ENCODE assay signal across 29 cellular contexts in genomic region chr1:237890822-237891221, GRCh38. TPM values are rescaled to one million over a fixed set of nuclear protein-coding genes. Genes with fewer than 3 reads are reported as not detected.
DNase-seq lines count a peak whose midpoint lies in the region; ATAC-seq and TF ChIP-seq lines count a peak whose summit lies in the region.
"Had no signal": no experiment of that assay in that cellular context is flagged by ENCODE, and none has a peak within 500 bp of the region (broad histone marks: within the 10 kb centered on the region; RNA-seq: fewer than 3 reads in every experiment).

Gene ZP4, minus strand, starts transcription at chr1:237890922. Its CDS starts 287 bp downstream, at chr1:237890635.

- peaks cover 2% of the 10 kb centered on the region for H3K4me1 Mint-ChIP-seq in neural progenitor cell
- H3K4me1 Mint-ChIP-seq: CD14-positive monocyte; CD4-positive, alpha-beta memory T cell; CD4-positive, CD25-positive, alpha-beta regulatory T cell; CD8-positive, alpha-beta memory T cell had no signal

- H3K79me2 ChIP-seq in OCI-LY3 (ENCODE audit: low read length) (no peaks in the 10 kb centered on the region), neural progenitor cell (ENCODE audit: low read depth) (no peaks in the 10 kb centered on the region)

- H3F3A ChIP-seq in neural progenitor cell (ENCODE audit: low read depth), result peaks cover 4% of the 10 kb centered on the region

- H3K27me3 Mint-ChIP-seq in neural progenitor cell (ENCODE audit: insufficient read depth, low read depth), result peaks cover 2% of the 10 kb centered on the region
- H3K27me3 Mint-ChIP-seq: CD4-positive, alpha-beta memory T cell; CD4-positive, CD25-positive, alpha-beta regulatory T cell; CD8-positive, alpha-beta memory T cell had no signal

- H3K4me3 Mint-ChIP-seq in neural progenitor cell, result no peak within 1 kb of the TSS
- H3K4me3 Mint-ChIP-seq: CD14-positive monocyte; CD4-positive, alpha-beta memory T cell; CD4-positive, CD25-positive, alpha-beta regulatory T cell; CD8-positive, alpha-beta memory T cell had no signal

- H3K4me1 ChIP-seq in OCI-LY3 (ENCODE audit: low read length) (peaks cover 48% of the 10 kb centered on the region), RWPE2 (ENCODE audit: insufficient read depth, poor library complexity, severe bottlenecking) (peaks cover 7% of the 10 kb centered on the region), foreskin keratinocyte (peaks cover 25% of the 10 kb centered on the region), neural progenitor cell (peaks cover 6% of the 10 kb centered on the region)
- H3K4me1 ChIP-seq: BE2C, BLaER1 had no signal

- TF ChIP-seq CTCF in OCI-LY3 (IDR thresholded peaks at IDR 0.05; ENCODE audit: low read depth, low read length) (no peak), RWPE2 (IDR thresholded peaks at IDR 0.05; ENCODE audit: poor library complexity, severe bottlenecking) (no peak), foreskin keratinocyte (conservative IDR thresholded peaks at IDR 0.05) (no peak), neural progenitor cell (IDR thresholded peaks at IDR 0.05) (no peak)

- H4K20me1 ChIP-seq in OCI-LY3 (ENCODE audit: insufficient read depth, low read length) (no peaks in the 10 kb centered on the region), neural progenitor cell (ENCODE audit: low read depth) (no peaks in the 10 kb centered on the region)
- H4K20me1 ChIP-seq: BLaER1 had no signal

- H3K4me2 ChIP-seq in OCI-LY3 (ENCODE audit: low read length) (peak within 1 kb of the TSS; percentile 78), neural progenitor cell (no peak within 1 kb of the TSS)
- H3K4me2 ChIP-seq: BLaER1 had no signal

- no peak within 1 kb of the TSS for H3K27ac Mint-ChIP-seq in neural progenitor cell
- H3K27ac Mint-ChIP-seq: CD14-positive monocyte; CD4-positive, alpha-beta memory T cell; CD4-positive, CD25-positive, alpha-beta regulatory T cell; CD8-positive, alpha-beta memory T cell had no signal

- DNase-seq in RWPE2 (ENCODE audit: low spot score) (no peak), foreskin keratinocyte (no peak), neural progenitor cell (ENCODE audit: low spot score) (no peak), RPMI8226 (no peak), NCI-H1105 treated with DMSO at 0.1 percent for 48 hours (lab: John Stamatoyannopoulos, UW) (no peak), NCI-H446 treated with DMSO at 0.1 percent for 48 hours (lab: John Stamatoyannopoulos, UW) (no peak)
- DNase-seq: 8988T; ACHN; BE2C; C1 segment of cervical spinal cord; CD4-positive, alpha-beta memory T cell; CD4-positive, CD25-positive, alpha-beta regulatory T cell; CD8-positive, alpha-beta memory T cell; COR-L47; DMS 273 treated with DMSO at 0.1 percent for 48 hours; DMS153; DMS53; DMS79; DND-41; EL; GDM1 had no signal

- H3K27me3 ChIP-seq in OCI-LY3 (ENCODE audit: low read depth, low read length), result no peaks in the 10 kb centered on the region
- H3K27me3 ChIP-seq in RWPE2 (ENCODE audit: insufficient read depth, poor library complexity, severe bottlenecking), result no peaks in the 10 kb centered on the region
- no peaks in the 10 kb centered on the region for H3K27me3 ChIP-seq in foreskin keratinocyte
- H3K27me3 ChIP-seq in neural progenitor cell, result no peaks in the 10 kb centered on the region
- H3K27me3 ChIP-seq: BE2C, BLaER1 had no signal

- H3K36me3 ChIP-seq in OCI-LY3 (replicated peaks; ENCODE audit: low read depth, low read length) (no peaks in the 10 kb centered on the region), RWPE2 (ENCODE audit: low read depth) (no peaks in the 10 kb centered on the region), neural progenitor cell (no peaks in the 10 kb centered on the region)
- H3K36me3 ChIP-seq: BE2C, BLaER1 had no signal

- no peaks in the 10 kb centered on the region for H3K36me3 Mint-ChIP-seq in neural progenitor cell
- H3K36me3 Mint-ChIP-seq: CD14-positive monocyte; CD4-positive, alpha-beta memory T cell; CD4-positive, CD25-positive, alpha-beta regulatory T cell; CD8-positive, alpha-beta memory T cell had no signal

- peak within 1 kb of the TSS; percentile 52 for H2AFZ ChIP-seq in OCI-LY3 (ENCODE audit: low read depth, low read length)
- peak within 1 kb of the TSS; percentile 74 for H2AFZ ChIP-seq in neural progenitor cell (replicated peaks)

- H3K9me3 ChIP-seq in OCI-LY3 (ENCODE audit: insufficient read depth, low read length) (no peaks in the 10 kb centered on the region), RWPE2 (ENCODE audit: severe bottlenecking) (no peaks in the 10 kb centered on the region), neural progenitor cell (ENCODE audit: low read depth) (no peaks in the 10 kb centered on the region)
- H3K9me3 ChIP-seq: BE2C, BLaER1 had no signal

- no peaks in the 10 kb centered on the region for H3K9me3 Mint-ChIP-seq in neural progenitor cell

- H3K27ac ChIP-seq in OCI-LY3 (ENCODE audit: low read length), result no peak within 1 kb of the TSS
- peak within 1 kb of the TSS; percentile 29 for H3K27ac ChIP-seq in RWPE2 (ENCODE audit: poor library complexity, severe bottlenecking)
- H3K27ac ChIP-seq in foreskin keratinocyte, result peak within 1 kb of the TSS; percentile 88
- H3K27ac ChIP-seq in neural progenitor cell, result no peak within 1 kb of the TSS
- H3K27ac ChIP-seq: BLaER1 had no signal

- H3K9ac ChIP-seq in OCI-LY3 (ENCODE audit: low read length) (peak within 1 kb of the TSS; percentile 5; the same call in 1 of the 2 replicates), neural progenitor cell (no peak within 1 kb of the TSS)
- H3K9ac ChIP-seq: BLaER1 had no signal

- ATAC-seq in RWPE2 (ENCODE audit: low read depth) (no peak), foreskin keratinocyte (no peak), HG02981 (IDR thresholded peaks at IDR 0.05; ENCODE audit: unreplicated experiment) (no peak)
- ATAC-seq: GM12878 had no signal

- H3K4me3 ChIP-seq in OCI-LY3 (ENCODE audit: low read length) (peak within 1 kb of the TSS; percentile 59), RWPE2 (ENCODE audit: severe bottlenecking) (no peak within 1 kb of the TSS), neural progenitor cell (no peak within 1 kb of the TSS)
- H3K4me3 ChIP-seq: BLaER1, GM12878 had no signal

RNA-seq across cellular contexts. Expression of gene ZP4, which starts in this region (rescaled TPM):
- total RNA-seq in foreskin keratinocyte, result 2.6 and 4.5 TPM in 2 replicates
- polyA plus RNA-seq in foreskin keratinocyte, result 2.5 and 4.3 TPM in 2 replicates
- 0.50 TPM in 1 of 2 replicates, not detected in the other for total RNA-seq in neural progenitor cell (ENCODE audit: low replicate concordance)
- total RNA-seq: A673; CD4-positive, alpha-beta memory T cell; CD4-positive, CD25-positive, alpha-beta regulatory T cell; CD8-positive, alpha-beta memory T cell; G401; GM12878 had no signal
- polyA plus RNA-seq: AG04450; CD14-positive monocyte; CD4-positive, alpha-beta memory T cell; CD4-positive, CD25-positive, alpha-beta regulatory T cell; CD8-positive, alpha-beta memory T cell had no signal

Comparison
In these comparisons a context has a peak if more than half of its experiments do, and no peak if none do; other contexts are left out.
1. H3K27ac ChIP-seq: peak in RWPE2 (single experiment) and foreskin keratinocyte (single experiment); none in OCI-LY3 (single experiment) and neural progenitor cell (single experiment).